ENCODE assay signal across 23 cellular contexts in genomic region chrX:133999013-133999705, GRCh38. TPM values are rescaled to one million over a fixed set of nuclear protein-coding genes. Genes with fewer than 3 reads are reported as not detected.
DNase-seq lines count a peak whose midpoint lies in the region; ATAC-seq, FAIRE-seq and TF ChIP-seq lines count a peak whose summit lies in the region.
"Had no signal": no experiment of that assay in that cellular context is flagged by ENCODE, and none has a peak within 500 bp of the region (broad histone marks: within the 10 kb centered on the region; RNA-seq: fewer than 3 reads in every experiment).

No MANE protein-coding gene starts in this region.

- H3K36me3 ChIP-seq in psoas muscle (ENCODE audit: insufficient read depth in 1 of 2, low read depth in 1 of 2) = no peaks in the 10 kb centered on the region
- H3K36me3 ChIP-seq: suprapubic skin had no signal

- WGBS in psoas muscle, 3 donors = 58 to 71% (median 65%) methylated on average over 10 to 12 of the region's 12 CpGs

- H3K4me3 ChIP-seq in psoas muscle = no peak overlapping the region
- H3K4me3 ChIP-seq: suprapubic skin had no signal

- no peaks in the 10 kb centered on the region for H3K36me3 Mint-ChIP-seq in nephron (ENCODE audit: low read depth)

- peaks cover 0 to 7% (median 0%) of the 10 kb centered on the region in 3 donors for H3K27me3 ChIP-seq in psoas muscle (ENCODE audit: insufficient read depth in 3 of 3, low read length in 2 of 3)
- H3K27me3 ChIP-seq: suprapubic skin had no signal

- no peak for FAIRE-seq in urothelium cell line (lab: Jason Lieb, UNC)
- FAIRE-seq: GM18507, keratinocyte had no signal

- H3K9me3 ChIP-seq in psoas muscle = no peaks in the 10 kb centered on the region
- H3K9me3 ChIP-seq: suprapubic skin had no signal

- intact Hi-C loops in Right ventricle myocardium inferior (cut with DNase I) (no loop called here), cardiac septum (cut with DNase I) (no loop called here), psoas muscle (cut with DNase I) (no loop called here)

- no peaks in the 10 kb centered on the region for H3K9me3 Mint-ChIP-seq in nephron
- H3K9me3 Mint-ChIP-seq: H9 had no signal

- no peaks in the 10 kb centered on the region for H3K4me1 ChIP-seq in psoas muscle
- H3K4me1 ChIP-seq: suprapubic skin had no signal

- ATAC-seq in Right ventricle myocardium inferior = peak; percentile 59
- no peak for ATAC-seq in psoas muscle
- no peak for ATAC-seq in GM19324 (IDR thresholded peaks at IDR 0.05; ENCODE audit: low FRiP score, unreplicated experiment)

- no peak overlapping the region for H3K27ac ChIP-seq in psoas muscle
- H3K27ac ChIP-seq: KMS-11, suprapubic skin had no signal

- peak overlapping the region; percentile 96 to 98 (median 97) for H3K27ac Mint-ChIP-seq in nephron

- peak overlapping the region; percentile 11 to 48 (median 40) for H3K4me3 Mint-ChIP-seq in nephron
- H3K4me3 Mint-ChIP-seq: H9 had no signal

- TF ChIP-seq CTCF in nephron (IDR thresholded peaks at IDR 0.05; ENCODE audit: unreplicated experiment in 3 of 3) (no peak), psoas muscle (IDR thresholded peaks at IDR 0.05) (no peak)

- peaks cover 80% of the 10 kb centered on the region for H3K4me1 Mint-ChIP-seq in nephron

- H3K27me3 Mint-ChIP-seq in nephron (ENCODE audit: low read depth) = no peaks in the 10 kb centered on the region

- DNase-seq in Right ventricle myocardium inferior (ENCODE audit: missing footprints) = peak; percentile 71
- DNase-seq in cardiac septum (ENCODE audit: low spot score) = no peak
- DNase-seq in fibroblast of the conjunctiva (ENCODE audit: low read depth) = peak; percentile 31
- DNase-seq in psoas muscle = no peak
- no peak for DNase-seq in urothelium cell line (ENCODE audit: low spot score)
- DNase-seq in kidney glomerular epithelial cell (lab: John Stamatoyannopoulos, UW) = no peak
- DNase-seq: activated CD4-positive, alpha-beta T cell treated with anti-CD3 and anti-CD28 coated beads for 48 hours; activated CD8-positive, alpha-beta memory T cell treated with anti-CD3 and anti-CD28 coated beads, Interleukin-2, amount 50 U/mL, for 48 hours; cortex of kidney; DMS79 treated with DMSO at 0.1 percent for 48 hours; H9; NCI-H1105 treated with DMSO at 0.1 percent for 48 hours; NCI-H774; nucleus accumbens; stimulated activated CD4-positive, alpha-beta T cell treated with anti-CD3 and anti-CD28 coated beads, Interleukin-4, amount 100 ng/mL, for 4 hours; stimulated activated CD8-positive, alpha-beta memory T cell treated with anti-CD3 and anti-CD28 coated beads, Interleukin-4, amount 100 ng/mL, for 48 hours had no signal

RNA-seq across cellular contexts. Expression of gene GPC3, which starts 13.8 kb away (rescaled TPM):
- total RNA-seq in Right ventricle myocardium inferior (8.5 TPM), cardiac septum (1.6 TPM), psoas muscle (1 to 10 TPM in 3 of 4 donors, under 1 TPM in 1; 0.78 to 2.3 (median 1.8) TPM)
- polyA plus RNA-seq in psoas muscle = 1 to 10 TPM in 1 of 3 donors, under 1 TPM in 2; 0.43 to 1.9 (median 0.80) TPM
- total RNA-seq: A172 had no signal

Comparison
In these comparisons a context has a peak if more than half of its experiments do, and no peak if none do; other contexts are left out.
1. DNase-seq: peak in Right ventricle myocardium inferior (single experiment) and fibroblast of the conjunctiva (single experiment); none in cardiac septum (single experiment), psoas muscle (0 of 2), urothelium cell line (single experiment) and kidney glomerular epithelial cell (single experiment).